Comparison of ENCODE assay signal across 25 cellular contexts in genomic region chr3:195052939-195053338, GRCh38.
"Had no signal": no experiment of that assay in that cellular context is flagged by ENCODE, and none has a peak within 500 bp of the region (broad histone marks: within the 10 kb centered on the region; RNA-seq: fewer than 3 reads in every experiment).

No MANE protein-coding gene starts in this region.

- H3K4me3 Mint-ChIP-seq: activated CD4-positive, alpha-beta T cell treated with anti-CD3 and anti-CD28 coated beads for 36 hours; activated CD8-positive, alpha-beta T cell treated with anti-CD3 and anti-CD28 coated beads for 36 hours; activated naive CD8-positive, alpha-beta T cell treated with anti-CD3 and anti-CD28 coated beads, Interleukin-2, amount 50 U/mL, for 24 hours; activated T-cell treated with anti-CD3 and anti-CD28 coated beads, Interleukin-2, amount 50 U/mL, for 72 hours; T-cell had no signal

- H3K4me1 ChIP-seq: ascending aorta, body of pancreas had no signal

- H3K4me2 ChIP-seq: KMS-11 had no signal

- DNase-seq: activated CD4-positive, alpha-beta T cell treated with anti-CD3 and anti-CD28 coated beads for 36 hours; activated CD4-positive, alpha-beta T cell treated with anti-CD3 and anti-CD28 coated beads, Interleukin-2, amount 50 U/mL, for 1 hour; activated CD8-positive, alpha-beta memory T cell treated with anti-CD3 and anti-CD28 coated beads, Interleukin-2, amount 50 U/mL, for 4 hours; activated CD8-positive, alpha-beta T cell treated with anti-CD3 and anti-CD28 coated beads for 36 hours; activated naive CD8-positive, alpha-beta T cell treated with anti-CD3 and anti-CD28 coated beads, Interleukin-2, amount 50 U/mL, for 24 hours; activated T-cell treated with anti-CD3 and anti-CD28 coated beads, Interleukin-2, amount 50 U/mL, for 72 hours; amniotic stem cell; body of pancreas; central memory CD4-positive, alpha-beta T cell; NCI-H1048; NCI-H1930; NCI-H2171 treated with DMSO at 0.1 percent for 48 hours; NCI-H226; NCI-H526; NCI-H774; PC-3; SIG-M5; T-cell; T-helper 2 cell; T1000 had no signal

- H3K27ac ChIP-seq: ascending aorta, body of pancreas, KMS-11, VCaP had no signal

- H3K9me3 ChIP-seq: body of pancreas had no signal

- H3K27me3 ChIP-seq: ascending aorta, body of pancreas had no signal

- H3K36me3 Mint-ChIP-seq: activated naive CD4-positive, alpha-beta T cell treated with anti-CD3 and anti-CD28 coated beads, Interleukin-2, amount 50 U/mL, for 72 hours; T-cell had no signal

- H3K4me1 Mint-ChIP-seq: activated CD4-positive, alpha-beta T cell treated with anti-CD3 and anti-CD28 coated beads for 36 hours; activated naive CD8-positive, alpha-beta T cell treated with anti-CD3 and anti-CD28 coated beads, Interleukin-2, amount 50 U/mL, for 24 hours; T-cell had no signal

- H3K27ac Mint-ChIP-seq: activated CD4-positive, alpha-beta T cell treated with anti-CD3 and anti-CD28 coated beads for 36 hours; activated CD8-positive, alpha-beta T cell treated with anti-CD3 and anti-CD28 coated beads for 36 hours; activated naive CD4-positive, alpha-beta T cell treated with anti-CD3 and anti-CD28 coated beads, Interleukin-2, amount 50 U/mL, for 72 hours; activated naive CD8-positive, alpha-beta T cell treated with anti-CD3 and anti-CD28 coated beads, Interleukin-2, amount 50 U/mL, for 24 hours; activated T-cell treated with anti-CD3 and anti-CD28 coated beads, Interleukin-2, amount 50 U/mL, for 72 hours; activated T-helper 2 cell treated with anti-CD3 and anti-CD28 coated beads, Interferon-gamma antibody, Interleukin-2, Interleukin-4, amounts not matched to agents 10 μg/mL and 5 μg/mL and 100 μg/mL, durations not matched to agents 14 hours and 24 hours and 36 hours had no signal

- ATAC-seq: activated CD4-positive, alpha-beta T cell treated with anti-CD3 and anti-CD28 coated beads for 36 hours; activated CD8-positive, alpha-beta T cell treated with anti-CD3 and anti-CD28 coated beads for 36 hours; activated naive CD4-positive, alpha-beta T cell treated with anti-CD3 and anti-CD28 coated beads, Interleukin-2, amount 50 U/mL, for 72 hours; activated naive CD8-positive, alpha-beta T cell treated with anti-CD3 and anti-CD28 coated beads, Interleukin-2, amount 50 U/mL, for 24 hours; activated T-cell treated with anti-CD3 and anti-CD28 coated beads, Interleukin-2, amount 50 U/mL, for 72 hours; body of pancreas; PC-3; T-cell had no signal

- H3K4me3 ChIP-seq: ascending aorta, body of pancreas had no signal

- H3K9me3 Mint-ChIP-seq: activated CD8-positive, alpha-beta T cell treated with anti-CD3 and anti-CD28 coated beads for 36 hours; activated naive CD4-positive, alpha-beta T cell treated with anti-CD3 and anti-CD28 coated beads, Interleukin-2, amount 50 U/mL, for 72 hours; activated naive CD8-positive, alpha-beta T cell treated with anti-CD3 and anti-CD28 coated beads, Interleukin-2, amount 50 U/mL, for 24 hours; activated T-cell treated with anti-CD3 and anti-CD28 coated beads, Interleukin-2, amount 50 U/mL, for 72 hours; activated T-helper 2 cell treated with anti-CD3 and anti-CD28 coated beads, Interferon-gamma antibody, Interleukin-2, Interleukin-4, amounts not matched to agents 10 μg/mL and 5 μg/mL and 100 μg/mL, durations not matched to agents 14 hours and 24 hours and 36 hours; T-cell had no signal

- H3K36me3 ChIP-seq: ascending aorta had no signal
